Comparison of ENCODE assay signal across 17 cellular contexts in genomic region chr18:35810505-35810904, GRCh38.
"Had no signal": no experiment of that assay in that cellular context is flagged by ENCODE, and none has a peak within 500 bp of the region (broad histone marks: within the 10 kb centered on the region; RNA-seq: fewer than 3 reads in every experiment).

No MANE protein-coding gene starts in this region.

- H3K4me3 Mint-ChIP-seq: naive thymus-derived CD8-positive, alpha-beta T cell; stimulated activated naive B cell treated with anti-CD40 and anti-IgM and Interleukin-4, amounts not matched to agents 10 μg/mL and 1 μg/mL and 100 μg/mL, for 72 hours had no signal

- H3K4me1 ChIP-seq: ascending aorta, breast epithelium, sigmoid colon, thyroid gland had no signal

- H3K27ac Mint-ChIP-seq: stimulated activated naive B cell treated with anti-CD40 and anti-IgM and Interleukin-4, amounts not matched to agents 10 μg/mL and 1 μg/mL and 100 μg/mL, for 72 hours had no signal

- H3K27me3 ChIP-seq: ascending aorta, breast epithelium, hepatocyte, thyroid gland had no signal

- H3K36me3 ChIP-seq: ascending aorta, breast epithelium, sigmoid colon, thyroid gland had no signal

- H3K9me3 Mint-ChIP-seq: stimulated activated naive B cell treated with anti-CD40 and anti-IgM and Interleukin-4, amounts not matched to agents 10 μg/mL and 1 μg/mL and 100 μg/mL, for 72 hours had no signal

- H3K9me3 ChIP-seq: ascending aorta, sigmoid colon, thyroid gland had no signal

- DNase-seq: activated CD4-positive, alpha-beta T cell treated with anti-CD3 and anti-CD28 coated beads, Interleukin-2, amount 50 U/mL, for 1 hour; activated CD8-positive, alpha-beta memory T cell treated with anti-CD3 and anti-CD28 coated beads, Interleukin-2, amount 50 U/mL, for 4 hours; activated effector memory CD4-positive, alpha-beta T cell treated with Interleukin-2 at 50 U/mL for 16 hours; activated naive CD4-positive, alpha-beta T cell treated with anti-CD3 and anti-CD28 coated beads, Interleukin-2, amount 50 U/mL, for 16 hours; left cardiac atrium; mesendoderm; naive thymus-derived CD8-positive, alpha-beta T cell; posterior cingulate gyrus; sigmoid colon; stimulated activated CD4-positive, alpha-beta T cell treated with anti-CD3 and anti-CD28 coated beads, Interleukin-4, amount 100 ng/mL, for 4 hours; thyroid gland had no signal

- H3K27ac ChIP-seq: ascending aorta, breast epithelium, coronary artery, foreskin keratinocyte, hepatocyte, sigmoid colon, thyroid gland had no signal

- ATAC-seq: left cardiac atrium had no signal

- H3K4me3 ChIP-seq: ascending aorta, breast epithelium, coronary artery, hepatocyte, sigmoid colon, thyroid gland had no signal

- H3K36me3 Mint-ChIP-seq: naive thymus-derived CD8-positive, alpha-beta T cell; stimulated activated naive B cell treated with anti-CD40 and anti-IgM and Interleukin-4, amounts not matched to agents 10 μg/mL and 1 μg/mL and 100 μg/mL, for 72 hours had no signal
